19 cellular contexts compared by ENCODE assay signal in the genomic region with DNA sequence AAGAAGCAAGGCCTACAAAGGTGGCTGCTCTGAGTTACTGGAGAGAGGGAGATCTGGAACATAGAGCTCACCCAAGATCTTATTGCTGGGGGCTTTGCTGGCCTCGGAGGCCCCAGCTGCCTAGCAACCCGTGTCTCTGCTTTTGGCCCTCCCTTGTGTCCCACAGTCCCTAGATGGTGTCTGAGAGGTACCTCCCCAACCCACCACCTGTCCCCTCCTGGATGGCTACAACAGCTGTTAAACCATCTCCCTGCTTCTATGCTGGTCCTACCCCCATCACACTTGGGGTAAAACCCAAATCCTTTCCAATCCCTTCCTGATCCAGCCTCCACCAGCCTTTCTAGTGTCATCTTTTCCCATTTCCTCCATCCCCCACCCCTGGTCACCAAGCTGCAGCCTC.
"Had no signal": no experiment of that assay in that cellular context is flagged by ENCODE, and none has a peak within 500 bp of the region (broad histone marks: within the 10 kb centered on the region; RNA-seq: fewer than 3 reads in every experiment).

No MANE protein-coding gene starts in this region.

- FAIRE-seq: HepG2, RCC 7860 had no signal

- ATAC-seq: HepG2, SK-N-SH treated with all-trans-retinoic acid at 6 μM for 48 hours had no signal

- DNase-seq: IMR-90, Karpas-422, KG1, MM.1S, NCI-H1092 treated with DMSO at 0.1 percent for 48 hours, NCI-H1436, NCI-H187, NCI-H2029, NCI-H2081 treated with DMSO at 0.1 percent for 48 hours, NCI-H2171, NCI-H226, NCI-H446, NCI-H510A, NCI-H526, RPMI8226, SHP77 had no signal
